Comparison of ENCODE assay signal across 21 cellular contexts in the genomic region with DNA sequence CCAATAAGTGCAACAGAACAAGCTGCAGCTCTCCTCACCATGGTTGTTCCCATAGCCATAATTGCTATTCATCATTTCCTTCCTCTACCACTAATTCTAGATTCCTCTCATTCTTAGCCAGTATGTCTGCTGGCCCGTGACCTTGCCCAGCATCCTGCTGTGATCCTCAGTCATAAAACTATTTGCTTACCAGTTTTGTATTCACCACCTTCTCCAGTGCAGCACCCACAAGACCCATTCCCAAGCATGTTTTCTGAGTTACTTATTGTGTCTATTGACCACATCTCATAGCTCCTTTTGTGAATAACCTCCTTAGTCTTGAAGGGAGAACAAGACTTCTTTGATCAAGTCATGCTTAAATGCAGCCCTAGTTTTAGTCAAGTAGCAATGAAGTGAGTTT.
DNase-seq lines count a peak whose midpoint lies in the region; ATAC-seq and TF ChIP-seq lines count a peak whose summit lies in the region.
"Had no signal": no experiment of that assay in that cellular context is flagged by ENCODE, and none has a peak within 500 bp of the region (broad histone marks: within the 10 kb centered on the region; RNA-seq: fewer than 3 reads in every experiment).

No MANE protein-coding gene starts in this region.

- peak overlapping the region; percentile 17 for H3K27ac ChIP-seq in mesenchymal stem cell (ENCODE audit: low read length, poor library complexity, severe bottlenecking)
- H3K27ac ChIP-seq in aorta (ENCODE audit: low read depth in 1 of 2, low read length in 2 of 2): no peak overlapping the region
- H3K27ac ChIP-seq: A549, KMS-11, PC-9, SJCRH30 had no signal

- CTCF ChIA-PET in activated CD4-positive, alpha-beta memory T cell treated with anti-CD3 and anti-CD28 coated beads, Interleukin-2, amount 10 ng/mL, durations not matched to agents 7 days and 5 days (lab: Charles Lee): no interaction called here

- no peak overlapping the region for H4K8ac ChIP-seq in mesenchymal stem cell (ENCODE audit: low read length)

- no peak overlapping the region for H3K4me3 Mint-ChIP-seq in activated CD4-positive, alpha-beta memory T cell treated with anti-CD3 and anti-CD28 coated beads, Interleukin-2, amount 10 ng/mL, durations not matched to agents 7 days and 5 days
- H3K4me3 Mint-ChIP-seq: CD4-positive, alpha-beta T cell had no signal

- DNase-seq in ELR (ENCODE audit: low read depth): peak; percentile 73
- peak; percentile 49 for DNase-seq in M059J (ENCODE audit: low read depth)
- DNase-seq in astrocyte of the spinal cord (ENCODE audit: low read depth, low spot score): peak; percentile 85
- no peak for DNase-seq in mesenchymal stem cell
- DNase-seq in SKM-1 treated with dmso at 0.1 percent for 144 hours (lab: John Stamatoyannopoulos, UW; ENCODE audit: unreplicated experiment): no peak
- DNase-seq in aorta: no peak
- DNase-seq in activated CD4-positive, alpha-beta memory T cell treated with anti-CD3 and anti-CD28 coated beads, Interleukin-2, amount 10 ng/mL, durations not matched to agents 7 days and 5 days: no peak
- DNase-seq in NAMALWA (ENCODE audit: low spot score): no peak
- DNase-seq: Caco-2; CD4-positive, alpha-beta T cell; DMS153; NCI-H1048; NCI-H1436; NCI-H2029; NCI-H2171; NCI-H526; PC-9; SJCRH30 had no signal

- no peaks in the 10 kb centered on the region for H3K27me3 ChIP-seq in mesenchymal stem cell (ENCODE audit: control insufficient read depth in 1 of 2, insufficient read depth in 1 of 2, low read length in 2 of 2)
- no peaks in the 10 kb centered on the region for H3K27me3 ChIP-seq in aorta (ENCODE audit: control insufficient read depth in 1 of 2, insufficient read depth in 2 of 2, low read length in 1 of 2)
- H3K27me3 ChIP-seq: SJCRH30 had no signal

- TF ChIP-seq CTCF in astrocyte of the spinal cord (IDR thresholded peaks at IDR 0.05; ENCODE audit: low read depth, low read length): no peak

- no peak overlapping the region for H3K9ac ChIP-seq in mesenchymal stem cell (ENCODE audit: low read length)
- H3K9ac ChIP-seq: KMS-11 had no signal

- no peaks in the 10 kb centered on the region for H3K4me1 Mint-ChIP-seq in activated CD4-positive, alpha-beta memory T cell treated with anti-CD3 and anti-CD28 coated beads, Interleukin-2, amount 10 ng/mL, durations not matched to agents 7 days and 5 days

- H3K27ac Mint-ChIP-seq in activated CD4-positive, alpha-beta memory T cell treated with anti-CD3 and anti-CD28 coated beads, Interleukin-2, amount 10 ng/mL, durations not matched to agents 7 days and 5 days: no peak overlapping the region
- H3K27ac Mint-ChIP-seq: CD4-positive, alpha-beta T cell had no signal

- H3K36me3 ChIP-seq in mesenchymal stem cell (ENCODE audit: control insufficient read depth in 1 of 2, insufficient read depth in 2 of 2, low read depth in 1 of 2, low read length in 2 of 2): no peaks in the 10 kb centered on the region
- no peaks in the 10 kb centered on the region for H3K36me3 ChIP-seq in aorta (ENCODE audit: control insufficient read depth in 1 of 2, insufficient read depth in 2 of 2, low read length in 1 of 2)
- H3K36me3 ChIP-seq: SJCRH30 had no signal

- POLR2A ChIA-PET in activated CD4-positive, alpha-beta memory T cell treated with anti-CD3 and anti-CD28 coated beads, Interleukin-2, amount 10 ng/mL, durations not matched to agents 7 days and 5 days (lab: Charles Lee): no interaction called here

- H3K27me3 Mint-ChIP-seq in activated CD4-positive, alpha-beta memory T cell treated with anti-CD3 and anti-CD28 coated beads, Interleukin-2, amount 10 ng/mL, durations not matched to agents 7 days and 5 days: no peaks in the 10 kb centered on the region
- H3K27me3 Mint-ChIP-seq: CD4-positive, alpha-beta T cell had no signal

- peaks cover 4% of the 10 kb centered on the region for H3K9me3 ChIP-seq in mesenchymal stem cell (ENCODE audit: control insufficient read depth, low read length)
- H3K9me3 ChIP-seq in aorta (ENCODE audit: control insufficient read depth, low read length): no peaks in the 10 kb centered on the region
- H3K9me3 ChIP-seq: A549, Caco-2, SJCRH30 had no signal

- in situ Hi-C loops in astrocyte of the spinal cord (cut with HindIII; ENCODE audit: low sequenced_read_pairs): no loop called here

- no peak overlapping the region for H3K14ac ChIP-seq in mesenchymal stem cell (ENCODE audit: low read length in 2 of 2)

- no peak overlapping the region for H2BK5ac ChIP-seq in mesenchymal stem cell (ENCODE audit: low read depth, low read length, poor library complexity, severe bottlenecking)

- no peak overlapping the region for H2AK5ac ChIP-seq in mesenchymal stem cell (ENCODE audit: low read length, severe bottlenecking)

- H3K4me3 ChIP-seq in astrocyte of the spinal cord (ENCODE audit: low read depth, low read length) (no peak overlapping the region), mesenchymal stem cell (ENCODE audit: insufficient read depth in 1 of 2, low read depth in 1 of 2, low read length in 2 of 2) (no peak overlapping the region), aorta (ENCODE audit: low read length in 2 of 2) (no peak overlapping the region)
- H3K4me3 ChIP-seq: A549, PC-9, SJCRH30 had no signal

- no peak for ATAC-seq in aorta (ENCODE audit: low FRiP score)
- ATAC-seq: A549, HepG2 had no signal

- H2BK12ac ChIP-seq in mesenchymal stem cell (ENCODE audit: low read length in 2 of 2): no peak overlapping the region

- H3K18ac ChIP-seq in mesenchymal stem cell (ENCODE audit: low read depth in 1 of 2, low read length in 2 of 2): no peak overlapping the region

- no peaks in the 10 kb centered on the region for H3K79me1 ChIP-seq in mesenchymal stem cell (replicated peaks; ENCODE audit: low read length, poor library complexity, severe bottlenecking)

- no peak overlapping the region for H4K91ac ChIP-seq in mesenchymal stem cell (ENCODE audit: low read length)

- no peak overlapping the region for H2BK15ac ChIP-seq in mesenchymal stem cell (ENCODE audit: low read depth, poor library complexity, severe bottlenecking)

- no peak overlapping the region for H3K4ac ChIP-seq in mesenchymal stem cell (ENCODE audit: low read depth in 1 of 2, low read length in 2 of 2)

- no peak overlapping the region for H2BK120ac ChIP-seq in mesenchymal stem cell (ENCODE audit: low read depth, low read length)

- no peak overlapping the region for H3K23ac ChIP-seq in mesenchymal stem cell (ENCODE audit: low read length in 2 of 2)

- H3K4me2 ChIP-seq in mesenchymal stem cell (ENCODE audit: low read length, poor library complexity, severe bottlenecking): no peak overlapping the region
- H3K4me2 ChIP-seq: A549, KMS-11, PC-9 had no signal

- WGBS in mesenchymal stem cell: 53% methylated on average over 1 of the region's 1 CpG
- WGBS in aorta, 2 donors: 66 to 70% methylated on average over 1 of the region's 1 CpG

- intact Hi-C loops in aorta (cut with DNase I): no loop called here

- H3K4me1 ChIP-seq in mesenchymal stem cell (ENCODE audit: control insufficient read depth, insufficient read depth, low read depth, low read length) (no peaks in the 10 kb centered on the region), aorta (ENCODE audit: control insufficient read depth in 1 of 2, insufficient read depth in 2 of 2, low read length in 2 of 2) (no peaks in the 10 kb centered on the region)
- H3K4me1 ChIP-seq: A549, Caco-2, SJCRH30 had no signal

- H3K9me3 Mint-ChIP-seq in activated CD4-positive, alpha-beta memory T cell treated with anti-CD3 and anti-CD28 coated beads, Interleukin-2, amount 10 ng/mL, durations not matched to agents 7 days and 5 days: no peaks in the 10 kb centered on the region

- H3K36me3 Mint-ChIP-seq in activated CD4-positive, alpha-beta memory T cell treated with anti-CD3 and anti-CD28 coated beads, Interleukin-2, amount 10 ng/mL, durations not matched to agents 7 days and 5 days (ENCODE audit: low read depth): no peaks in the 10 kb centered on the region

- H2AFZ ChIP-seq in mesenchymal stem cell (ENCODE audit: low read depth, low read length): no peak overlapping the region
- H2AFZ ChIP-seq: PC-9 had no signal

Comparison
In these comparisons a context has a peak if more than half of its experiments do, and no peak if none do; other contexts are left out.
1. DNase-seq: peak in ELR (single experiment), M059J (single experiment) and astrocyte of the spinal cord (single experiment); none in mesenchymal stem cell (single experiment), SKM-1 treated with dmso at 0.1 percent for 144 hours (single experiment), aorta (0 of 2), activated CD4-positive, alpha-beta memory T cell treated with anti-CD3 and anti-CD28 coated beads, Interleukin-2, amount 10 ng/mL, durations not matched to agents 7 days and 5 days (single experiment) and NAMALWA (single experiment).